ENCODE assay signal across 22 cellular contexts in genomic region chr9:6616976-6617375, GRCh38. TPM values are rescaled to one million over a fixed set of nuclear protein-coding genes. Genes with fewer than 3 reads are reported as not detected.
DNase-seq lines count a peak whose midpoint lies in the region; TF ChIP-seq lines count a peak whose summit lies in the region.
"Had no signal": no experiment of that assay in that cellular context is flagged by ENCODE, and none has a peak within 500 bp of the region (broad histone marks: within the 10 kb centered on the region; RNA-seq: fewer than 3 reads in every experiment).

No MANE protein-coding gene starts in this region.

- no CpG with 5 or more reads among the region's 6 CpGs for WGBS in mesendoderm (ENCODE audit: extremely low coverage, insufficient coverage, low lambda C conversion rate)

- no peak overlapping the region for H4K5ac ChIP-seq in mesendoderm (ENCODE audit: low read length)

- H3K23ac ChIP-seq in mesendoderm (ENCODE audit: low read length): no peak overlapping the region

- no peak for TF ChIP-seq CTCF in OCI-LY3 (IDR thresholded peaks at IDR 0.05; ENCODE audit: low read depth, low read length)

- H3K27ac ChIP-seq in OCI-LY3 (ENCODE audit: low read length): no peak overlapping the region
- no peak overlapping the region for H3K27ac ChIP-seq in mesendoderm (ENCODE audit: low read depth, low read length)
- H3K27ac ChIP-seq: KMS-11, SJCRH30 had no signal

- H3K79me2 ChIP-seq in OCI-LY3 (ENCODE audit: low read length): no peaks in the 10 kb centered on the region
- no peaks in the 10 kb centered on the region for H3K79me2 ChIP-seq in mesendoderm (ENCODE audit: control insufficient read depth, insufficient read depth, low read length)

- H3K36me3 ChIP-seq in OCI-LY3 (replicated peaks; ENCODE audit: low read depth, low read length): no peaks in the 10 kb centered on the region
- no peaks in the 10 kb centered on the region for H3K36me3 ChIP-seq in mesendoderm (ENCODE audit: control insufficient read depth, insufficient read depth, low read length)
- H3K36me3 ChIP-seq: SJCRH30 had no signal

- H4K20me1 ChIP-seq in OCI-LY3 (ENCODE audit: insufficient read depth, low read length): no peaks in the 10 kb centered on the region

- no peak overlapping the region for H2BK15ac ChIP-seq in mesendoderm (replicated peaks; ENCODE audit: low read depth)

- no peak overlapping the region for H2BK5ac ChIP-seq in mesendoderm (ENCODE audit: low read length)

- peak overlapping the region; percentile 43 for H3K4me2 ChIP-seq in OCI-LY3 (ENCODE audit: low read length)
- H3K4me2 ChIP-seq in mesendoderm (ENCODE audit: low read length): no peak overlapping the region
- H3K4me2 ChIP-seq: KMS-11 had no signal

- H2BK120ac ChIP-seq in mesendoderm (ENCODE audit: low read depth, low read length): no peak overlapping the region

- H3K9ac ChIP-seq in OCI-LY3 (ENCODE audit: low read length) (no peak overlapping the region), mesendoderm (ENCODE audit: low read length) (no peak overlapping the region)
- H3K9ac ChIP-seq: KMS-11 had no signal

- no peak overlapping the region for H3K4ac ChIP-seq in mesendoderm (ENCODE audit: low read depth, low read length)

- H3K4me3 ChIP-seq in OCI-LY3 (ENCODE audit: low read length): 0 out of 2 replicates have a peak overlapping the region, but pooled peaks have one; percentile 1
- no peak overlapping the region for H3K4me3 ChIP-seq in mesendoderm (ENCODE audit: low read length)
- H3K4me3 ChIP-seq: SJCRH30 had no signal

- H3K18ac ChIP-seq in mesendoderm (ENCODE audit: low read length): no peak overlapping the region

- H3K56ac ChIP-seq in mesendoderm (ENCODE audit: low read length): no peak overlapping the region

- H3K79me1 ChIP-seq in mesendoderm (ENCODE audit: low read length): no peaks in the 10 kb centered on the region

- H3K27me3 ChIP-seq in OCI-LY3 (ENCODE audit: low read depth, low read length) (no peaks in the 10 kb centered on the region; the same call in 1 of the 2 replicates), mesendoderm (ENCODE audit: insufficient read depth, low read length, poor library complexity) (no peaks in the 10 kb centered on the region)
- H3K27me3 ChIP-seq: SJCRH30 had no signal

- no peak overlapping the region for H2AK5ac ChIP-seq in mesendoderm (ENCODE audit: low read length)

- no peak overlapping the region for H2AFZ ChIP-seq in OCI-LY3 (ENCODE audit: low read depth, low read length)

- no peaks in the 10 kb centered on the region for H3K9me3 ChIP-seq in OCI-LY3 (ENCODE audit: insufficient read depth, low read length)
- H3K9me3 ChIP-seq: SJCRH30 had no signal

- DNase-seq in Ammon's horn (ENCODE audit: low spot score): peak; percentile 69
- peak; percentile 37 for DNase-seq in M059J (ENCODE audit: low read depth)
- peak; percentile 26 for DNase-seq in mesendoderm
- no peak for DNase-seq in activated CD8-positive, alpha-beta memory T cell treated with anti-CD3 and anti-CD28 coated beads, Interleukin-2, amount 50 U/mL, for 4 hours
- no peak for DNase-seq in NCI-H345 (lab: John Stamatoyannopoulos, UW)
- DNase-seq in activated CD8-positive, alpha-beta memory T cell treated with anti-CD3 and anti-CD28 coated beads, Interleukin-2, amount 50 U/mL, for 48 hours: no peak
- DNase-seq in NCI-H2171 (lab: John Stamatoyannopoulos, UW): no peak
- DNase-seq: 8988T; C1 segment of cervical spinal cord; CD8-positive, alpha-beta T cell; DMS79; GOT3; IMR-90; NCI-H1105; NCI-H2029 treated with DMSO at 0.1 percent for 48 hours; NCI-H2171 treated with DMSO at 0.1 percent for 48 hours; NCI-H69; OCI-M1; SJCRH30; T-helper 1 cell had no signal

- H4K8ac ChIP-seq in mesendoderm (ENCODE audit: low read depth, low read length): no peak overlapping the region

- H3K4me1 ChIP-seq in OCI-LY3 (ENCODE audit: low read length) (peaks cover 40% of the 10 kb centered on the region), mesendoderm (ENCODE audit: control insufficient read depth, low read depth, low read length) (no peaks in the 10 kb centered on the region)

RNA-seq across cellular contexts. Expression of gene GLDC, which starts 28.6 kb away (rescaled TPM):
- 0.39 and 1.1 TPM in 2 replicates for total RNA-seq in M059J (2014; rRNA removed; shearing (Covaris generic))
- polyA plus RNA-seq in mesendoderm (2013, experiment 1 of 2): 39.5 TPM
- polyA plus RNA-seq in mesendoderm (2013, experiment 2 of 2): 39.3 TPM
- total RNA-seq: CD8-positive, alpha-beta T cell; SJCRH30 had no signal

Comparison
In these comparisons a context has a peak if more than half of its experiments do, and no peak if none do; other contexts are left out.
1. DNase-seq: peak in Ammon's horn (single experiment), M059J (single experiment) and mesendoderm (single experiment); none in activated CD8-positive, alpha-beta memory T cell treated with anti-CD3 and anti-CD28 coated beads, Interleukin-2, amount 50 U/mL, for 4 hours (single experiment), NCI-H345 (single experiment), activated CD8-positive, alpha-beta memory T cell treated with anti-CD3 and anti-CD28 coated beads, Interleukin-2, amount 50 U/mL, for 48 hours (single experiment) and NCI-H2171 (single experiment).